Comparison of ENCODE assay signal across 13 cellular contexts in the genomic region with DNA sequence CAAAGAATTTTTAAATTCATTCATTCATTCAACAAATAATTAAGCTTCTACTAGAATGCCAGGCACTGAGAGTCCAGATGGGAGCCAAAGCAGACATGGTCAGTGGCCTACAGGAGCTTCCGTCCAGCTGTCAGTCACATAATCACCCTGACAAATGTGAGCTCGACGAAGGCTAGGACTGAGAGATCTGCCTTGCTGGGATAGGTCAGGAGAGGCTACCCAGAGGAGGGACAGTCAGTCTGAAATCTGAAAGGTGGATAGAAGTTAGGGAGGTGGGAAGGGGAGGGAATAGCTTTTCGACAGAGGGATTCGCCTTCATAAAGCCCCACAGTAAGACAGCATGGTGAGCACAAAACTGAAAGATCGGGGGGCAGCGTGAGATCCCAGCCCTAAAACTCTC. TPM values are rescaled to one million over a fixed set of nuclear protein-coding genes. Genes with fewer than 3 reads are reported as not detected.
DNase-seq lines count a peak whose midpoint lies in the region; ATAC-seq, FAIRE-seq and TF ChIP-seq lines count a peak whose summit lies in the region.
"Had no signal": no experiment of that assay in that cellular context is flagged by ENCODE, and none has a peak within 500 bp of the region (broad histone marks: within the 10 kb centered on the region; RNA-seq: fewer than 3 reads in every experiment).

No MANE protein-coding gene starts in this region.

- H2AK9ac ChIP-seq in IMR-90 (replicated peaks; ENCODE audit: low read depth, low read length, poor library complexity), result peak overlapping the region; percentile 37

- peaks cover 16% of the 10 kb centered on the region for H3K9me1 ChIP-seq in IMR-90 (ENCODE audit: insufficient read depth, low read length)

- no peak overlapping the region for H3K4me3 Mint-ChIP-seq in neural progenitor cell
- H3K4me3 Mint-ChIP-seq: activated CD4-positive, alpha-beta memory T cell treated with anti-CD3 and anti-CD28 coated beads for 36 hours; activated naive CD8-positive, alpha-beta T cell had no signal

- H3K4me1 Mint-ChIP-seq in neural progenitor cell, result peaks cover 29% of the 10 kb centered on the region

- DNase-seq in IMR-90 (no peak), caudate nucleus (lab: John Stamatoyannopoulos, UW) (no peak), mesendoderm (no peak), neural progenitor cell (ENCODE audit: low spot score) (no peak), NCI-H748 (lab: John Stamatoyannopoulos, UW; ENCODE audit: unreplicated experiment) (no peak), GM12892 (ENCODE audit: insufficient read length) (no peak)
- DNase-seq: activated CD4-positive, alpha-beta memory T cell treated with anti-CD3 and anti-CD28 coated beads for 36 hours; NCI-H526; stimulated activated CD4-positive, alpha-beta T cell treated with anti-CD3 and anti-CD28 coated beads, Interleukin-4, amount 100 ng/mL, for 24 hours had no signal

- H4K8ac ChIP-seq in IMR-90 (ENCODE audit: low read depth in 2 of 2, low read length in 2 of 2), result peak overlapping the region; percentile 80 to 90; a peak in 3 of 4 replicates
- H4K8ac ChIP-seq in mesendoderm (ENCODE audit: low read depth, low read length), result no peak overlapping the region

- no peak overlapping the region for H3K27ac Mint-ChIP-seq in neural progenitor cell
- H3K27ac Mint-ChIP-seq: activated CD4-positive, alpha-beta memory T cell treated with anti-CD3 and anti-CD28 coated beads for 36 hours; activated naive CD8-positive, alpha-beta T cell had no signal

- peak overlapping the region; percentile 89 for H2BK20ac ChIP-seq in IMR-90 (ENCODE audit: low read depth, low read length)

- H3K23ac ChIP-seq in IMR-90 (ENCODE audit: low read depth, low read length) (peak overlapping the region; percentile 29), mesendoderm (ENCODE audit: low read length) (no peak overlapping the region)

- H2BK120ac ChIP-seq in IMR-90 (ENCODE audit: low read depth, low read length) (peak overlapping the region; percentile 94), mesendoderm (ENCODE audit: low read depth, low read length) (no peak overlapping the region)

- H3K27me3 ChIP-seq in IMR-90 (ENCODE audit: control insufficient read depth, insufficient read depth, low read length), result no peaks in the 10 kb centered on the region
- no peaks in the 10 kb centered on the region for H3K27me3 ChIP-seq in mesendoderm (ENCODE audit: insufficient read depth, low read length, poor library complexity)
- H3K27me3 ChIP-seq in neural progenitor cell, result no peaks in the 10 kb centered on the region

- H2AK5ac ChIP-seq in IMR-90 (ENCODE audit: low read depth, low read length) (peak overlapping the region; percentile 94), mesendoderm (ENCODE audit: low read length) (no peak overlapping the region)

- H3K27ac ChIP-seq in IMR-90 (ENCODE audit: insufficient read depth, low read length), result peak overlapping the region; percentile 7; the same call in 1 of the 2 replicates
- H3K27ac ChIP-seq in caudate nucleus (ENCODE audit: low read depth, low read length), result peak overlapping the region; percentile 91
- H3K27ac ChIP-seq in mesendoderm (ENCODE audit: low read depth, low read length), result no peak overlapping the region
- H3K27ac ChIP-seq in temporal lobe (ENCODE audit: low read depth, low read length), result peak overlapping the region; percentile 96
- H3K27ac ChIP-seq in neural progenitor cell, result no peak overlapping the region

- H4K91ac ChIP-seq in IMR-90 (ENCODE audit: insufficient read depth, low read depth, low read length), result peak overlapping the region; percentile 81

- in situ Hi-C loops in IMR-90 (cut with MboI; ENCODE audit: low sequenced_read_pairs), result no loop called here

- TF ChIP-seq RAD21 in IMR-90 (IDR thresholded peaks at IDR 0.05; ENCODE audit: low read length), result no peak

- FAIRE-seq in GM12892 (lab: Jason Lieb, UNC), result no peak
- FAIRE-seq: D721Med, GM12891 had no signal

- intact Hi-C loops in IMR-90 (cut with micrococcal nuclease), result no loop called here

- peak overlapping the region; percentile 67 for H3K14ac ChIP-seq in IMR-90 (replicated peaks; ENCODE audit: low read depth, low read length)

- H3K56ac ChIP-seq in IMR-90 (ENCODE audit: extremely low read depth, insufficient read depth, low read length), result no peak overlapping the region
- H3K56ac ChIP-seq in mesendoderm (ENCODE audit: low read length), result peak overlapping the region; percentile 12

- H3K36me3 ChIP-seq in IMR-90 (ENCODE audit: control insufficient read depth, insufficient read depth, low read length) (no peaks in the 10 kb centered on the region; the same call in 1 of the 2 replicates), mesendoderm (ENCODE audit: control insufficient read depth, insufficient read depth, low read length) (no peaks in the 10 kb centered on the region), neural progenitor cell (no peaks in the 10 kb centered on the region)

- H3K4me1 ChIP-seq in IMR-90 (ENCODE audit: control insufficient read depth, insufficient read depth, low read length) (peaks cover 25% of the 10 kb centered on the region), mesendoderm (ENCODE audit: control insufficient read depth, low read depth, low read length) (peaks cover 27% of the 10 kb centered on the region), neural progenitor cell (peaks cover 36% of the 10 kb centered on the region)

- H2BK15ac ChIP-seq in IMR-90 (ENCODE audit: low read depth, low read length), result peak overlapping the region; percentile 87; the same call in 2 of the 3 replicates
- no peak overlapping the region for H2BK15ac ChIP-seq in mesendoderm (replicated peaks; ENCODE audit: low read depth)

- peak overlapping the region; percentile 55 for H3K18ac ChIP-seq in IMR-90 (ENCODE audit: low read depth, low read length)
- H3K18ac ChIP-seq in mesendoderm (ENCODE audit: low read length), result peak overlapping the region; percentile 32

- no peaks in the 10 kb centered on the region for H3K9me3 Mint-ChIP-seq in neural progenitor cell
- H3K9me3 Mint-ChIP-seq: activated CD4-positive, alpha-beta memory T cell treated with anti-CD3 and anti-CD28 coated beads for 36 hours had no signal

- H3K4me3 ChIP-seq in IMR-90 (ENCODE audit: insufficient read depth, low read depth, low read length) (no peak overlapping the region), mesendoderm (ENCODE audit: low read length) (no peak overlapping the region), neural progenitor cell (no peak overlapping the region)

- H3K79me1 ChIP-seq in IMR-90 (ENCODE audit: low read depth in 1 of 2, low read length in 2 of 2) (peaks cover 12 to 31% of the 10 kb centered on the region in 2 experiments; a peak in 3 of 4 replicates), mesendoderm (ENCODE audit: low read length) (peaks cover 39% of the 10 kb centered on the region)

- dilution Hi-C loops in IMR-90 (cut with HindIII; ENCODE audit: low sequenced_read_pairs, unreplicated experiment), result no loop called here

- H3K9ac ChIP-seq in IMR-90 (ENCODE audit: low read depth, low read length) (no peak overlapping the region), mesendoderm (ENCODE audit: low read length) (no peak overlapping the region), neural progenitor cell (no peak overlapping the region)

- H3K9me3 ChIP-seq in IMR-90 (ENCODE audit: control insufficient read depth, insufficient read depth, low read length) (no peaks in the 10 kb centered on the region), neural progenitor cell (ENCODE audit: low read depth) (no peaks in the 10 kb centered on the region)

- H4K20me1 ChIP-seq in IMR-90 (ENCODE audit: insufficient read depth, low read length) (no peaks in the 10 kb centered on the region), neural progenitor cell (ENCODE audit: low read depth) (peaks cover 5% of the 10 kb centered on the region)

- ATAC-seq in IMR-90 (ENCODE audit: low read depth), result no peak

- H4K5ac ChIP-seq in IMR-90 (ENCODE audit: low read depth, low read length) (peak overlapping the region; percentile 69), mesendoderm (ENCODE audit: low read length) (no peak overlapping the region)

- TF ChIP-seq CTCF in IMR-90 (conservative IDR thresholded peaks at IDR 0.05; ENCODE audit: low read depth, low read length), result no peak
- TF ChIP-seq CTCF in neural progenitor cell (IDR thresholded peaks at IDR 0.05), result no peak

- H3K79me2 ChIP-seq in mesendoderm (ENCODE audit: control insufficient read depth, insufficient read depth, low read length), result peaks cover 52% of the 10 kb centered on the region
- H3K79me2 ChIP-seq in neural progenitor cell (ENCODE audit: low read depth), result no peaks in the 10 kb centered on the region

- no peaks in the 10 kb centered on the region for H3K36me3 Mint-ChIP-seq in neural progenitor cell
- H3K36me3 Mint-ChIP-seq: activated CD4-positive, alpha-beta memory T cell treated with anti-CD3 and anti-CD28 coated beads for 36 hours had no signal

- no TSS peak for BruUV-seq in IMR-90 (replicated peaks; lab: Mats Ljungman, UMichigan)

- CTCF ChIA-PET in IMR-90 (lab: Yijun Ruan, JAX), result interaction anchor here (0.6 to 0.9 kb wide), 2 partner anchors 8 to 337 kb away, joined by 3 to 5 read pairs; a partner anchor contains a TSS

- no peak overlapping the region for H3K4me2 ChIP-seq in IMR-90 (ENCODE audit: low read depth, low read length)
- no peak overlapping the region for H3K4me2 ChIP-seq in mesendoderm (ENCODE audit: low read length)
- H3K4me2 ChIP-seq in neural progenitor cell, result no peak overlapping the region

- H2AFZ ChIP-seq in IMR-90 (replicated peaks; ENCODE audit: low read length, poor library complexity) (no peak overlapping the region), neural progenitor cell (replicated peaks) (no peak overlapping the region)

- H2BK5ac ChIP-seq in IMR-90 (ENCODE audit: low read depth, low read length, poor library complexity, severe bottlenecking) (peak overlapping the region; percentile 19), mesendoderm (ENCODE audit: low read length) (peak overlapping the region; percentile 54)

- POLR2A ChIA-PET in IMR-90 (lab: Charles Lee; ENCODE audit: unreplicated experiment), result no interaction called here

- H3K4ac ChIP-seq in IMR-90 (ENCODE audit: low read depth, low read length) (peak overlapping the region; percentile 90), mesendoderm (ENCODE audit: low read depth, low read length) (no peak overlapping the region)

- H3K27me3 Mint-ChIP-seq in neural progenitor cell (ENCODE audit: insufficient read depth, low read depth), result no peaks in the 10 kb centered on the region
- H3K27me3 Mint-ChIP-seq: activated CD4-positive, alpha-beta memory T cell treated with anti-CD3 and anti-CD28 coated beads for 36 hours; activated naive CD8-positive, alpha-beta T cell had no signal

- H3F3A ChIP-seq in neural progenitor cell (ENCODE audit: low read depth), result peaks cover 8% of the 10 kb centered on the region

- WGBS in IMR-90 (ENCODE audit: extremely low coverage in 2 of 2, insufficient read length in 1 of 2), 2 experiments, result no CpG with 5 or more reads among the region's 7 CpGs
- no CpG with 5 or more reads among the region's 7 CpGs for WGBS in mesendoderm (ENCODE audit: extremely low coverage, insufficient coverage, low lambda C conversion rate)

- no peak for TF ChIP-seq POLR2A in IMR-90 (IDR thresholded peaks at IDR 0.05; ENCODE audit: low read depth, low read length)
- no peak for TF ChIP-seq POLR2A in GM12892 (IDR thresholded peaks at IDR 0.05; ENCODE audit: low read depth, low read length)

RNA-seq across cellular contexts. Expression of a gene that starts 8.3 kb away (rescaled TPM):
- 16.9 and 20.3 TPM in 2 replicates for total RNA-seq in IMR-90 (2012; rRNA removed)
- 33.8 and 46.3 TPM in 2 replicates for polyA plus RNA-seq in IMR-90 (2012; rRNA removed)
- 35.7 and 36.6 TPM in 2 replicates for polyA plus RNA-seq in IMR-90 (2012; cell fraction: cytosol; rRNA removed)
- polyA plus RNA-seq in IMR-90 (2012; cell fraction: nucleus; rRNA removed; ENCODE audit: low replicate concordance), result 14.3 and 16.2 TPM in 2 replicates
- 171 TPM for polyA plus RNA-seq in mesendoderm (2013, experiment 1 of 2)
- polyA plus RNA-seq in mesendoderm (2013, experiment 2 of 2), result 168 TPM
- total RNA-seq in temporal lobe, result 11.1 TPM
- total RNA-seq in neural progenitor cell (ENCODE audit: low replicate concordance), result 4.3 and 5.7 TPM in 2 replicates
- 2.2 TPM for polyA plus RNA-seq in GM12892 (2012; ENCODE audit: missing spikeins)

RNA-seq across cellular contexts. Expression of a gene that starts 40.6 kb away (rescaled TPM):
- total RNA-seq in IMR-90 (2012; rRNA removed) (230 and 484 TPM in 2 replicates), temporal lobe (274 TPM), neural progenitor cell (ENCODE audit: low replicate concordance) (751 and 1,104 TPM in 2 replicates)
- 205 and 295 TPM in 2 replicates for polyA plus RNA-seq in IMR-90 (2012; rRNA removed)
- polyA plus RNA-seq in IMR-90 (2012; cell fraction: cytosol; rRNA removed), result 118 and 134 TPM in 2 replicates
- polyA plus RNA-seq in IMR-90 (2012; cell fraction: nucleus; rRNA removed; ENCODE audit: low replicate concordance), result 48.5 and 140 TPM in 2 replicates
- 397 TPM for polyA plus RNA-seq in mesendoderm (2013, experiment 1 of 2)
- polyA plus RNA-seq in mesendoderm (2013, experiment 2 of 2), result 387 TPM
- 258 TPM for polyA plus RNA-seq in GM12892 (2012; ENCODE audit: missing spikeins)

Comparison
In these comparisons a context has a peak if more than half of its experiments do, and no peak if none do; other contexts are left out.
1. H3K27ac ChIP-seq: peak in IMR-90 (single experiment), caudate nucleus (single experiment) and temporal lobe (single experiment); none in mesendoderm (single experiment) and neural progenitor cell (single experiment).